23 cellular contexts compared by ENCODE assay signal in the genomic region with DNA sequence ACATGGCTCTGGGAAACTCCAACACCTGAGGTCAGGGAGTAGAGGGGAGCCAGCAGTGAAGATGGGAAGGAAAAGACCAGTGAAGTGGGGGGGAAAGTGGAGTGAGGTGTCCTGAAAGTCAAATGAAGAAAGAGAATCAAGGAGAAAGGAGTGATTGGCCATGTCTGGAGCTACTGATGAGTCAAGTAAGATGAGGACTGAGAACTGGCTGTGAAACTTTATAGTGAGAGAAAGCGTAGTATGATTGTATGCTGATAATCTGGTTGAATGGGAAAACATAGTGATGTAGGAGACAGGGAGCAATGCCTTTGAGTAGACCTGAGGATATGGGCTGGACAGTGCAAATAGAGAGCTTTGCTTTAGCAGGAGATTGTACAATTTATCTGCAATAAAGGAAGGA.
DNase-seq lines count a peak whose midpoint lies in the region; ATAC-seq, FAIRE-seq and TF ChIP-seq lines count a peak whose summit lies in the region.
"Had no signal": no experiment of that assay in that cellular context is flagged by ENCODE, and none has a peak within 500 bp of the region (broad histone marks: within the 10 kb centered on the region; RNA-seq: fewer than 3 reads in every experiment).

No MANE protein-coding gene starts in this region.

- H2BK120ac ChIP-seq in IMR-90 (ENCODE audit: low read depth, low read length) = peak overlapping the region; percentile 78

- peak overlapping the region; percentile 28; the same call in 1 of the 2 replicates for H3K18ac ChIP-seq in IMR-90 (ENCODE audit: low read depth, low read length)

- H3K23ac ChIP-seq in IMR-90 (ENCODE audit: low read depth, low read length) = peak overlapping the region; percentile 29

- H3K79me1 ChIP-seq in IMR-90 (ENCODE audit: low read depth in 1 of 2, low read length in 2 of 2) = no peaks in the 10 kb centered on the region

- peak overlapping the region; percentile 48; the same call in 1 of the 2 replicates for H3K27ac ChIP-seq in IMR-90 (ENCODE audit: insufficient read depth, low read length)
- peak overlapping the region; percentile 50 to 77 for H3K27ac ChIP-seq in esophagus (ENCODE audit: low read depth in 2 of 2, low read length in 1 of 2)
- H3K27ac ChIP-seq in hepatocyte = peak overlapping the region; percentile 2
- peak overlapping the region; percentile 83 for H3K27ac ChIP-seq in smooth muscle cell (ENCODE audit: low read depth)
- H3K27ac ChIP-seq in small intestine (ENCODE audit: low read depth in 1 of 2, low read length in 1 of 2) = no peak overlapping the region
- H3K27ac ChIP-seq: HL-60 had no signal

- no peak for TF ChIP-seq POLR2A in IMR-90 (IDR thresholded peaks at IDR 0.05; ENCODE audit: low read depth, low read length)

- peak overlapping the region; percentile 41; the same call in 1 of the 2 replicates for H2AK5ac ChIP-seq in IMR-90 (ENCODE audit: low read depth, low read length)

- BruUV-seq in IMR-90 (replicated peaks; lab: Mats Ljungman, UMichigan) = no TSS peak

- H3K9me1 ChIP-seq in IMR-90 (ENCODE audit: insufficient read depth, low read length) = peaks cover 29% of the 10 kb centered on the region

- ATAC-seq in IMR-90 (ENCODE audit: low read depth) = peak; percentile 4; the same call in 1 of the 2 replicates
- ATAC-seq in GM18870 (IDR thresholded peaks at IDR 0.05; ENCODE audit: unreplicated experiment) = no peak
- no peak for ATAC-seq in GM21526 (IDR thresholded peaks at IDR 0.05; ENCODE audit: low FRiP score, unreplicated experiment)
- ATAC-seq: GM12878 had no signal

- peak overlapping the region; percentile 84 for H2BK5ac ChIP-seq in IMR-90 (ENCODE audit: low read depth, low read length, poor library complexity, severe bottlenecking)

- H2BK20ac ChIP-seq in IMR-90 (ENCODE audit: low read depth, low read length) = peak overlapping the region; percentile 86

- dilution Hi-C loops in IMR-90 (cut with HindIII; ENCODE audit: low sequenced_read_pairs, unreplicated experiment) = no loop called here

- no peak for TF ChIP-seq CTCF in IMR-90 (conservative IDR thresholded peaks at IDR 0.05; ENCODE audit: low read depth, low read length)
- TF ChIP-seq CTCF in hepatocyte (IDR thresholded peaks at IDR 0.05; ENCODE audit: poor library complexity) = no peak
- no peak for TF ChIP-seq CTCF in smooth muscle cell (IDR thresholded peaks at IDR 0.05; ENCODE audit: borderline replicate concordance, insufficient read depth, poor library complexity, severe bottlenecking)

- CTCF ChIA-PET in IMR-90 (lab: Yijun Ruan, JAX) = interaction anchor here (0.6 kb wide), 3 partner anchors 18 to 945 kb away, joined by 3 to 6 read pairs (median 3); no protein-coding TSS in a partner anchor

- H4K91ac ChIP-seq in IMR-90 (ENCODE audit: insufficient read depth, low read depth, low read length) = peak overlapping the region; percentile 67

- peak overlapping the region in 1 of 2 experiments; percentile 38; a peak in 2 of 4 replicates for H4K8ac ChIP-seq in IMR-90 (ENCODE audit: low read depth in 2 of 2, low read length in 2 of 2)

- in situ Hi-C loops in IMR-90 (cut with MboI; ENCODE audit: low sequenced_read_pairs) = no loop called here

- H3K4me3 ChIP-seq in IMR-90 (ENCODE audit: insufficient read depth, low read depth, low read length) = no peak overlapping the region
- no peak overlapping the region for H3K4me3 ChIP-seq in esophagus (ENCODE audit: low read depth in 1 of 2, low read length in 2 of 2)
- no peak overlapping the region for H3K4me3 ChIP-seq in hepatocyte
- no peak overlapping the region for H3K4me3 ChIP-seq in smooth muscle cell
- H3K4me3 ChIP-seq in small intestine (ENCODE audit: low read depth in 1 of 2, low read length in 2 of 2) = no peak overlapping the region
- H3K4me3 ChIP-seq: GM12878 had no signal

- H3K36me3 ChIP-seq in IMR-90 (ENCODE audit: control insufficient read depth, insufficient read depth, low read length) = no peaks in the 10 kb centered on the region
- no peaks in the 10 kb centered on the region for H3K36me3 ChIP-seq in esophagus (ENCODE audit: control insufficient read depth in 2 of 2, insufficient read depth in 2 of 2, low read length in 1 of 2)
- H3K36me3 ChIP-seq in hepatocyte (replicated peaks; ENCODE audit: insufficient read depth, low read depth) = no peaks in the 10 kb centered on the region
- H3K36me3 ChIP-seq in smooth muscle cell (ENCODE audit: low read depth) = no peaks in the 10 kb centered on the region
- no peaks in the 10 kb centered on the region for H3K36me3 ChIP-seq in small intestine (ENCODE audit: control insufficient read depth in 2 of 2, insufficient read depth in 2 of 2, low read length in 2 of 2)
- H3K36me3 ChIP-seq: BE2C had no signal

- H3K9me3 ChIP-seq in IMR-90 (ENCODE audit: control insufficient read depth, insufficient read depth, low read length) = no peaks in the 10 kb centered on the region
- H3K9me3 ChIP-seq in esophagus (ENCODE audit: control insufficient read depth in 2 of 2, insufficient read depth in 1 of 2, low read depth in 1 of 2, low read length in 1 of 2) = no peaks in the 10 kb centered on the region
- H3K9me3 ChIP-seq in hepatocyte (ENCODE audit: low read depth) = no peaks in the 10 kb centered on the region
- no peaks in the 10 kb centered on the region for H3K9me3 ChIP-seq in smooth muscle cell (replicated peaks; ENCODE audit: low read depth)
- H3K9me3 ChIP-seq in small intestine (ENCODE audit: control insufficient read depth, low read depth) = no peaks in the 10 kb centered on the region
- H3K9me3 ChIP-seq: BE2C had no signal

- H3K79me2 ChIP-seq in hepatocyte (no peaks in the 10 kb centered on the region), smooth muscle cell (ENCODE audit: low read depth) (no peaks in the 10 kb centered on the region)

- POLR2A ChIA-PET in IMR-90 (lab: Charles Lee; ENCODE audit: unreplicated experiment) = no interaction called here

- intact Hi-C loops in IMR-90 (cut with micrococcal nuclease) = no loop called here

- H4K20me1 ChIP-seq in IMR-90 (ENCODE audit: insufficient read depth, low read length) (no peaks in the 10 kb centered on the region), hepatocyte (ENCODE audit: insufficient read depth, poor library complexity, severe bottlenecking) (no peaks in the 10 kb centered on the region), smooth muscle cell (ENCODE audit: low read depth) (no peaks in the 10 kb centered on the region)

- H3K4me2 ChIP-seq in IMR-90 (ENCODE audit: low read depth, low read length) (peak overlapping the region; percentile 6; the same call in 1 of the 2 replicates), hepatocyte (no peak overlapping the region), smooth muscle cell (peak overlapping the region; percentile 51)

- H3K27me3 ChIP-seq in IMR-90 (ENCODE audit: control insufficient read depth, insufficient read depth, low read length) = no peaks in the 10 kb centered on the region
- H3K27me3 ChIP-seq in esophagus (ENCODE audit: control insufficient read depth in 1 of 2, insufficient read depth in 2 of 2, low read length in 2 of 2) = no peaks in the 10 kb centered on the region
- H3K27me3 ChIP-seq in hepatocyte = no peaks in the 10 kb centered on the region
- no peaks in the 10 kb centered on the region for H3K27me3 ChIP-seq in smooth muscle cell (ENCODE audit: low read depth)
- H3K27me3 ChIP-seq in small intestine (ENCODE audit: control insufficient read depth in 2 of 2, insufficient read depth in 2 of 2, low read length in 2 of 2) = no peaks in the 10 kb centered on the region
- H3K27me3 ChIP-seq: BE2C had no signal

- H3K9me2 ChIP-seq in hepatocyte (replicated peaks; ENCODE audit: insufficient read depth) = no peaks in the 10 kb centered on the region

- no peak overlapping the region for H3K9ac ChIP-seq in IMR-90 (ENCODE audit: low read depth, low read length)
- peak overlapping the region; percentile 56 for H3K9ac ChIP-seq in smooth muscle cell (ENCODE audit: low read depth)

- H3K14ac ChIP-seq in IMR-90 (replicated peaks; ENCODE audit: low read depth, low read length) = peak overlapping the region; percentile 69

- no peak overlapping the region for H2AK9ac ChIP-seq in IMR-90 (replicated peaks; ENCODE audit: low read depth, low read length, poor library complexity)

- H3K56ac ChIP-seq in IMR-90 (ENCODE audit: extremely low read depth, insufficient read depth, low read length) = peak overlapping the region; percentile 27; the same call in 1 of the 2 replicates

- TF ChIP-seq RAD21 in IMR-90 (IDR thresholded peaks at IDR 0.05; ENCODE audit: low read length) = no peak

- H3K4me1 ChIP-seq in IMR-90 (ENCODE audit: control insufficient read depth, insufficient read depth, low read length) (peaks cover 24% of the 10 kb centered on the region), esophagus (ENCODE audit: control insufficient read depth in 2 of 2, insufficient read depth in 2 of 2, low read length in 1 of 2) (peaks cover 5 to 14% of the 10 kb centered on the region in 2 donors), hepatocyte (ENCODE audit: insufficient read depth) (no peaks in the 10 kb centered on the region), smooth muscle cell (ENCODE audit: low read depth) (peaks cover 4% of the 10 kb centered on the region), small intestine (ENCODE audit: control insufficient read depth in 2 of 2, insufficient read depth in 1 of 2, low read depth in 1 of 2, low read length in 1 of 2) (no peaks in the 10 kb centered on the region)
- H3K4me1 ChIP-seq: BE2C had no signal

- H4K5ac ChIP-seq in IMR-90 (ENCODE audit: low read depth, low read length) = peak overlapping the region; percentile 42

- peak overlapping the region; percentile 64; the same call in 2 of the 3 replicates for H2BK15ac ChIP-seq in IMR-90 (ENCODE audit: low read depth, low read length)

- no peaks in the 10 kb centered on the region for H3F3A ChIP-seq in smooth muscle cell (ENCODE audit: low read depth)

- no peak for FAIRE-seq in small intestine (lab: Jason Lieb, UNC)
- FAIRE-seq: A204.1, GM12878, H1 had no signal

- DNase-seq in IMR-90 (no peak), hepatocyte (ENCODE audit: low spot score) (no peak), smooth muscle cell (lab: John Stamatoyannopoulos, UW; ENCODE audit: unreplicated experiment) (no peak), small intestine (no peak), activated gamma-delta T cell treated with Interleukin-2 at 50 U/mL for 16 hours (no peak)
- DNase-seq: ACHN; BE2C; C1 segment of cervical spinal cord; CD4-positive, CD25-positive, alpha-beta regulatory T cell; CD8-positive, alpha-beta memory T cell; COR-L47; DMS 273 treated with DMSO at 0.1 percent for 48 hours; DMS53; DND-41; H9; KG1 had no signal

- 100% methylated on average over 1 of the region's 1 CpG; no CpG with 5 or more reads in 1 of the 2 experiments for WGBS in IMR-90 (ENCODE audit: extremely low coverage in 2 of 2, insufficient read length in 1 of 2), 2 experiments
- WGBS in esophagus, 2 donors = 74 to 85% methylated on average over 1 of the region's 1 CpG
- 100% methylated on average over 1 of the region's 1 CpG for WGBS in hepatocyte (ENCODE audit: low lambda C conversion rate, missing lambda C conversion rate)
- 80% methylated on average over 1 of the region's 1 CpG for WGBS in smooth muscle cell (ENCODE audit: low lambda C conversion rate)
- 97 to 100% (median 100%) methylated on average over 1 of the region's 1 CpG for WGBS in small intestine, 3 donors

- peak overlapping the region; percentile 82 for H3K4ac ChIP-seq in IMR-90 (ENCODE audit: low read depth, low read length)

- H2AFZ ChIP-seq in IMR-90 (replicated peaks; ENCODE audit: low read length, poor library complexity) (no peak overlapping the region), hepatocyte (no peak overlapping the region), smooth muscle cell (ENCODE audit: low read depth) (no peak overlapping the region)

Comparison
In these comparisons a context has a peak if more than half of its experiments do, and no peak if none do; other contexts are left out.
1. H3K27ac ChIP-seq: peak in IMR-90 (single experiment), esophagus (2 of 2), hepatocyte (single experiment) and smooth muscle cell (single experiment); none in small intestine (0 of 2).